Comparison of ENCODE assay signal across 4 cellular contexts in the genomic region with DNA sequence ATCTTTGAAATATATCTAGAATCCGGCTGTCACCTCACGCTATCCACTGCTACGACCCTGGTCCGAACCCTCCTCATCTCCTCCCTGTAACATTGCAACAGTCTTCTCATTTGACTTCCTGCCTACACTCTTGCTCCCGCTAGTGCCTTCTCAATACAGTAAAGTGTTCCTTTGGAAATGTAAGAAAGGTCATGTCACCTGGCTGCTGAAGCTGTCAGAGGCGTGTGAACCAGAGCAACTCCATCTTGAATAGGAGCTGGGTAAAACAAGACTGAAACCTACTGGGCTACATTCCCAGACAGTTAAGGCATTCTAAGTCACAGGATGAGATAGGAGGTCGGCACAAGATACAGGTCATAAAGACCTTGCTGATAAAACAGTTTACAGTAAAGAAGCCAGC. TPM values are rescaled to one million over a fixed set of nuclear protein-coding genes. Genes with fewer than 3 reads are reported as not detected.
"Had no signal": no experiment of that assay in that cellular context is flagged by ENCODE, and none has a peak within 500 bp of the region (broad histone marks: within the 10 kb centered on the region; RNA-seq: fewer than 3 reads in every experiment).

No MANE protein-coding gene starts in this region.

RNA-seq across cellular contexts. Expression of gene DOK5, which starts 4.5 kb away (rescaled TPM):
- total RNA-seq: LHCN-M2, NCI-H460, OCI-LY7, RPMI7951 had no signal
